Comparison of ENCODE assay signal across 8 cellular contexts in genomic region chr1:39775676-39776399, GRCh38. TPM values are rescaled to one million over a fixed set of nuclear protein-coding genes. Genes with fewer than 3 reads are reported as not detected.
A peak's percentile ranks its signal among the peaks of the same experiment; 100 is the strongest.
DNase-seq lines count a peak whose midpoint lies in the region; ATAC-seq, FAIRE-seq and TF ChIP-seq lines count a peak whose summit lies in the region.
"Not testable (repeated sequence)": the region's sequence is repeated elsewhere in the genome, so short reads cannot be mapped to it uniquely, and the experiment has no call there.
"Had no signal": no experiment of that assay in that cellular context is flagged by ENCODE, and none has a peak within 500 bp of the region (broad histone marks: within the 10 kb centered on the region; RNA-seq: fewer than 3 reads in every experiment).

No MANE protein-coding gene starts in this region.

- peaks cover 13% of the 10 kb centered on the region for H3F3A ChIP-seq in MM.1S (ENCODE audit: insufficient read depth, low read length)

- not testable (repeated sequence) for H3K9me2 ChIP-seq in MM.1S (replicated peaks; ENCODE audit: insufficient read depth, low read length)

- H3K36me3 ChIP-seq in MM.1S (replicated peaks; ENCODE audit: insufficient read depth, low read length); kidney (ENCODE audit: control insufficient read depth in 1 of 2, insufficient read depth in 2 of 2, low read length in 2 of 2); osteoblast (ENCODE audit: insufficient read depth, low read length): not testable (repeated sequence)

- not testable (repeated sequence) for DNase-seq in MM.1S; osteoblast (ENCODE audit: insufficient read length, low spot score, missing footprints)
- peak; percentile 69 for DNase-seq in kidney

- not testable (repeated sequence) for H3K9me3 ChIP-seq in MM.1S (replicated peaks; ENCODE audit: insufficient read depth, low read length); kidney (ENCODE audit: control insufficient read depth in 1 of 2, low read length in 2 of 2); osteoblast (ENCODE audit: low read depth, low read length)

- not testable (repeated sequence) for TF ChIP-seq CTCF in MM.1S (IDR thresholded peaks at IDR 0.05; ENCODE audit: low read length); kidney (IDR thresholded peaks at IDR 0.05; ENCODE audit: borderline replicate concordance, extremely low read depth, insufficient read depth); osteoblast (IDR thresholded peaks at IDR 0.05; ENCODE audit: extremely low read depth, low read depth, low read length)

- H3K27me3 ChIP-seq in MM.1S (replicated peaks; ENCODE audit: insufficient read depth, low read length); osteoblast (ENCODE audit: insufficient read depth, low read length): not testable (repeated sequence)

- not testable (repeated sequence) for FAIRE-seq in kidney (lab: Jason Lieb, UNC)

- H3K4me1 ChIP-seq in MM.1S (ENCODE audit: low read length), result peaks cover 25% of the 10 kb centered on the region
- H3K4me1 ChIP-seq in kidney (ENCODE audit: control insufficient read depth in 1 of 2, insufficient read depth in 1 of 2, low read depth in 1 of 2, low read length in 2 of 2); osteoblast (ENCODE audit: insufficient read depth, low read length): not testable (repeated sequence)

- H3K79me2 ChIP-seq in MM.1S (ENCODE audit: low read length), result peaks cover 39% of the 10 kb centered on the region
- H3K79me2 ChIP-seq in osteoblast (ENCODE audit: insufficient read depth, low read length), result not testable (repeated sequence)

- peak overlapping the region; percentile 56; the same call in 1 of the 2 replicates for H3K4me2 ChIP-seq in MM.1S (ENCODE audit: low read depth, low read length)
- peak overlapping the region; percentile 32 for H3K4me2 ChIP-seq in osteoblast (ENCODE audit: insufficient read depth, low read length)

- H3K27ac ChIP-seq in MM.1S (ENCODE audit: low read length), result peak overlapping the region; percentile 86
- not testable (repeated sequence) for H3K27ac ChIP-seq in kidney (ENCODE audit: low read depth in 2 of 2, low read length in 2 of 2); osteoblast (ENCODE audit: low read depth, low read length)

- not testable (repeated sequence) for H2AFZ ChIP-seq in MM.1S (ENCODE audit: low read length)
- peak overlapping the region; percentile 78 for H2AFZ ChIP-seq in osteoblast (ENCODE audit: low read length)

- peak; percentile 53 for ATAC-seq in GM18511 (IDR thresholded peaks at IDR 0.05; ENCODE audit: unreplicated experiment)
- peak; percentile 60 for ATAC-seq in GM19463 (IDR thresholded peaks at IDR 0.05; ENCODE audit: unreplicated experiment)
- peak; percentile 58 for ATAC-seq in HG02678 (IDR thresholded peaks at IDR 0.05; ENCODE audit: unreplicated experiment)
- ATAC-seq in HG03175 (IDR thresholded peaks at IDR 0.05; ENCODE audit: unreplicated experiment), result peak; percentile 37

- not testable (repeated sequence) for H3K4me3 ChIP-seq in MM.1S (ENCODE audit: low read length); kidney (ENCODE audit: low read length in 2 of 2); osteoblast (ENCODE audit: insufficient read depth, low read length)

- H4K20me1 ChIP-seq in MM.1S (ENCODE audit: insufficient read depth, low read length); osteoblast (ENCODE audit: insufficient read depth, low read length): not testable (repeated sequence)

- peak overlapping the region; percentile 49; the same call in 1 of the 2 replicates for H3K9ac ChIP-seq in MM.1S (ENCODE audit: low read length)
- not testable (repeated sequence) for H3K9ac ChIP-seq in kidney (ENCODE audit: low read length in 2 of 2)

- intact Hi-C loops in kidney (cut with DNase I), result not testable (repeated sequence)

RNA-seq across cellular contexts. Expression of gene OXCT2, which starts 4.7 kb away (rescaled TPM):
- total RNA-seq in kidney, result 0.98 TPM
- 0.32 TPM for polyA plus RNA-seq in kidney (ENCODE audit: insufficient read depth, low read depth, low replicate concordance)
- 1.1 and 1.2 TPM in 2 replicates for total RNA-seq in osteoblast
- total RNA-seq: CD4-positive, alpha-beta T cell had no signal

RNA-seq across cellular contexts. Expression of gene BMP8B, which starts 12.8 kb away (rescaled TPM):
- total RNA-seq in kidney, result 4.9 TPM
- 0.34 TPM for polyA plus RNA-seq in kidney (ENCODE audit: insufficient read depth, low read depth, low replicate concordance)
- total RNA-seq in osteoblast, result 0.29 and 0.36 TPM in 2 replicates

RNA-seq across cellular contexts. Expression of gene PPIE, which starts 37.2 kb away (rescaled TPM):
- total RNA-seq in kidney (58.6 TPM), osteoblast (25.3 and 26.4 TPM in 2 replicates)
- 52.0 TPM for polyA plus RNA-seq in kidney (ENCODE audit: insufficient read depth, low read depth, low replicate concordance)
